8 cellular contexts compared by ENCODE assay signal in genomic region chr13:41061075-41061913, GRCh38. TPM values are rescaled to one million over a fixed set of nuclear protein-coding genes. Genes with fewer than 3 reads are reported as not detected.
DNase-seq lines count a peak whose midpoint lies in the region; ATAC-seq and TF ChIP-seq lines count a peak whose summit lies in the region.

WBP4 (plus strand) TSS chr13:41061509; CDS start chr13:41061674, 165 bp downstream.

- peak; percentile 30 for TF ChIP-seq CTCF in kidney epithelial cell (IDR thresholded peaks at IDR 0.05; ENCODE audit: insufficient read depth, low read length, poor library complexity, severe bottlenecking)

- H3K36me3 ChIP-seq in kidney epithelial cell (ENCODE audit: control insufficient read depth, insufficient read depth, low read length): no peaks in the 10 kb centered on the region

- H3K27me3 ChIP-seq in kidney epithelial cell (ENCODE audit: control insufficient read depth, insufficient read depth, low read length): no peaks in the 10 kb centered on the region

- DNase-seq in AML-193 (lab: John Stamatoyannopoulos, UW) (peak; percentile 95 to 96), NCI-H345 treated with DMSO at 0.1 percent for 48 hours (lab: John Stamatoyannopoulos, UW; ENCODE audit: unreplicated experiment) (peak; percentile 81), cerebellar cortex (ENCODE audit: low spot score) (peak; percentile 93), kidney epithelial cell (ENCODE audit: low read depth) (no peak)
- DNase-seq in activated CD4-positive, CD25-positive, alpha-beta regulatory T cell treated with anti-CD3 and anti-CD28 coated beads, Interleukin-2, amount 50 U/mL, for 72 hours: peak; percentile 91
- DNase-seq in stimulated activated CD4-positive, alpha-beta T cell treated with anti-CD3 and anti-CD28 coated beads, Interleukin-15, amount 100 ng/mL, for 24 hours: peak; percentile 92

- peak within 1 kb of the TSS; percentile 82 for H3K4me3 ChIP-seq in kidney epithelial cell (ENCODE audit: low read depth, low read length)

- ATAC-seq in GM19025 (IDR thresholded peaks at IDR 0.05; ENCODE audit: low read depth, unreplicated experiment) (peak; percentile 71), HG03280 (IDR thresholded peaks at IDR 0.05; ENCODE audit: unreplicated experiment) (peak; percentile 73)

RNA-seq across cellular contexts. Expression of gene WBP4, which starts in this region (rescaled TPM):
- total RNA-seq in kidney epithelial cell: 10.5 and 13.8 TPM in 2 replicates
